ENCODE assay signal across 1 cellular context in genomic region chr3:159782724-159783421, GRCh38.
TF ChIP-seq lines count a peak whose summit lies in the region.

No MANE protein-coding gene starts in this region.

TF ChIP-seq in HepG2, 621 proteins besides CTCF, POLR2A, EP300 and RAD21 (continued from another document and continues in another):
- TF ChIP-seq PATZ1 (CRISPR knock-in tag; IDR thresholded peaks at IDR 0.05) (peak; percentile 89), LBX2 (CRISPR knock-in tag; IDR thresholded peaks at IDR 0.05; ENCODE audit: borderline replicate concordance) (no peak), ZBTB33 (CRISPR knock-in tag; IDR thresholded peaks at IDR 0.05) (no peak), ZBTB49 (CRISPR knock-in tag; IDR thresholded peaks at IDR 0.05; ENCODE audit: borderline replicate concordance) (no peak), ZNF350 (CRISPR knock-in tag; IDR thresholded peaks at IDR 0.05; ENCODE audit: borderline replicate concordance, low read depth) (no peak), RNF219 (CRISPR knock-in tag; IDR thresholded peaks at IDR 0.05) (no peak), HDAC2 (CRISPR knock-in tag; IDR thresholded peaks at IDR 0.05) (peak; percentile 56; the same call in 1 of the 2 replicates), ATM (IDR thresholded peaks at IDR 0.05; ENCODE audit: borderline replicate concordance) (no peak), MATR3 (CRISPR knock-in tag; IDR thresholded peaks at IDR 0.05) (no peak), CC2D1A (CRISPR knock-in tag; IDR thresholded peaks at IDR 0.05) (no peak), ZBTB21 (CRISPR knock-in tag; IDR thresholded peaks at IDR 0.05) (no peak), SOX5 (CRISPR knock-in tag; IDR thresholded peaks at IDR 0.05; ENCODE audit: borderline replicate concordance) (peak; percentile 34; the same call in 1 of the 2 replicates), NR2F6 (IDR thresholded peaks at IDR 0.05) (peak; percentile 64), NR2F6 (CRISPR knock-in tag; IDR thresholded peaks at IDR 0.05) (no peak), RFXAP (CRISPR knock-in tag; IDR thresholded peaks at IDR 0.05; ENCODE audit: borderline replicate concordance) (no peak), MAFG (CRISPR knock-in tag; IDR thresholded peaks at IDR 0.05) (no peak), BRCA1 (CRISPR knock-in tag; IDR thresholded peaks at IDR 0.05) (no peak), PAXIP1 (CRISPR knock-in tag; conservative IDR thresholded peaks at IDR 0.05) (peak; percentile 49; the same call in 1 of the 2 replicates), FOXA3 (CRISPR knock-in tag; IDR thresholded peaks at IDR 0.05) (peak; percentile 81), PHF21A (CRISPR knock-in tag; IDR thresholded peaks at IDR 0.05) (peak; percentile 55; the same call in 1 of the 2 replicates), ZNF274 (CRISPR knock-in tag; IDR thresholded peaks at IDR 0.05) (no peak), ISL2 (CRISPR knock-in tag; IDR thresholded peaks at IDR 0.05) (peak; percentile 78), KLF9 (CRISPR knock-in tag; IDR thresholded peaks at IDR 0.05; ENCODE audit: low read depth) (no peak), MIER2 (CRISPR knock-in tag; IDR thresholded peaks at IDR 0.05) (no peak), NCOA2 (CRISPR knock-in tag; IDR thresholded peaks at IDR 0.05) (peak; percentile 68), SMAD9 (CRISPR knock-in tag; IDR thresholded peaks at IDR 0.05) (no peak), FOXK2 (IDR thresholded peaks at IDR 0.05) (no peak), PBX2 (CRISPR knock-in tag; IDR thresholded peaks at IDR 0.05) (peak; percentile 60; the same call in 1 of the 2 replicates), ZNF644 (CRISPR knock-in tag; IDR thresholded peaks at IDR 0.05; ENCODE audit: low read depth) (0 out of 2 replicates have a peak, but pooled peaks have one; percentile 17), ARID4A (CRISPR knock-in tag; IDR thresholded peaks at IDR 0.05; ENCODE audit: borderline replicate concordance) (no peak), SOX13 (IDR thresholded peaks at IDR 0.05) (no peak), SOX13 (CRISPR knock-in tag; conservative IDR thresholded peaks at IDR 0.05 in 1 of 2, IDR thresholded peaks at IDR 0.05 in 1 of 2) (peak in 1 of 2 experiments; percentile 67; a peak in 2 of 4 replicates), ZNF503 (CRISPR knock-in tag; IDR thresholded peaks at IDR 0.05) (peak; percentile 77), NRL (CRISPR knock-in tag; IDR thresholded peaks at IDR 0.05; ENCODE audit: borderline replicate concordance) (no peak), FOXP1 (IDR thresholded peaks at IDR 0.05) (no peak), FOXP1 (CRISPR knock-in tag; IDR thresholded peaks at IDR 0.05) (peak; percentile 45; the same call in 1 of the 2 replicates), CBX5 (CRISPR knock-in tag; IDR thresholded peaks at IDR 0.05; ENCODE audit: borderline replicate concordance) (0 out of 2 replicates have a peak, but pooled peaks have one; percentile 20), YEATS2 (CRISPR knock-in tag; IDR thresholded peaks at IDR 0.05; ENCODE audit: borderline replicate concordance) (no peak), ZNF343 (CRISPR knock-in tag; IDR thresholded peaks at IDR 0.05) (no peak), AGO1 (IDR thresholded peaks at IDR 0.05; ENCODE audit: low read depth, low read length, poor library complexity, severe bottlenecking) (no peak)
